Comparison of ENCODE assay signal across 18 cellular contexts in genomic region chr5:51986733-51987132, GRCh38.
"Had no signal": no experiment of that assay in that cellular context is flagged by ENCODE, and none has a peak within 500 bp of the region (broad histone marks: within the 10 kb centered on the region; RNA-seq: fewer than 3 reads in every experiment).

No MANE protein-coding gene starts in this region.

- H3K4me3 ChIP-seq: MG63 had no signal

- DNase-seq: KBM-7, MG63, NCI-H1092, NCI-H1105 treated with DMSO at 0.1 percent for 48 hours, NCI-H1417 treated with DMSO at 0.1 percent for 48 hours, NCI-H187, NCI-H2029, NCI-H2081 treated with DMSO at 0.1 percent for 48 hours, NCI-H2171, NCI-H226, NCI-H446, NCI-H510A, NCI-H524 treated with DMSO at 0.1 percent for 48 hours, NCI-H774, RPMI8226, SHP77, SW 1271, T-cell had no signal

- H3K36me3 ChIP-seq: MG63 had no signal

- ATAC-seq: T-cell had no signal

- H3K9me3 ChIP-seq: MG63 had no signal

- H3K27me3 ChIP-seq: MG63 had no signal
